ENCODE assay signal across 13 cellular contexts in genomic region chr4:37434469-37434868, GRCh38.
DNase-seq lines count a peak whose midpoint lies in the region; ATAC-seq and TF ChIP-seq lines count a peak whose summit lies in the region.
"Had no signal": no experiment of that assay in that cellular context is flagged by ENCODE, and none has a peak within 500 bp of the region (broad histone marks: within the 10 kb centered on the region; RNA-seq: fewer than 3 reads in every experiment).

No MANE protein-coding gene starts in this region.

- no peaks in the 10 kb centered on the region for H3K79me1 ChIP-seq in H9 (ENCODE audit: insufficient read depth, low read depth, low read length, poor library complexity, severe bottlenecking)

- no peak overlapping the region for H3K4me2 ChIP-seq in H9 (ENCODE audit: insufficient read depth, insufficient read length, low read length)

- H3K79me2 ChIP-seq in H9 (ENCODE audit: insufficient read depth, low read length): no peaks in the 10 kb centered on the region

- no peak overlapping the region for H3K9ac ChIP-seq in H9 (ENCODE audit: extremely low read depth, insufficient read length, low read length)

- H4K20me1 ChIP-seq in H9 (ENCODE audit: control insufficient read depth, insufficient read depth, insufficient read length): no peaks in the 10 kb centered on the region

- no peak overlapping the region for H3K4ac ChIP-seq in H9 (ENCODE audit: low read depth, low read length)

- peaks cover 5 to 7% of the 10 kb centered on the region in 2 experiments for H3K4me1 Mint-ChIP-seq in H9
- no peaks in the 10 kb centered on the region for H3K4me1 Mint-ChIP-seq in natural killer cell treated with Interleukin-12 subunit alpha and Interleukin-12 subunit beta and Interleukin-15 and Interleukin-18, amount 100 ng/mL, for 72 hours (ENCODE audit: low read depth in 2 of 2)
- H3K4me1 Mint-ChIP-seq in CD14-positive monocyte: peaks cover 6% of the 10 kb centered on the region
- H3K4me1 Mint-ChIP-seq: CD8-positive, alpha-beta memory T cell had no signal

- H3T11ph ChIP-seq in H9 (ENCODE audit: low read length): no peak overlapping the region

- no peak overlapping the region for H2BK20ac ChIP-seq in H9 (ENCODE audit: low read depth, low read length, poor library complexity, severe bottlenecking)

- H2BK5ac ChIP-seq in H9 (ENCODE audit: insufficient read length, low read length): no peak overlapping the region

- no peak overlapping the region for H4K5ac ChIP-seq in H9 (ENCODE audit: insufficient read length, low read depth, low read length)

- no peak overlapping the region for H2AFZ ChIP-seq in H9 (ENCODE audit: low read length)

- no peak overlapping the region for H2BK12ac ChIP-seq in H9 (ENCODE audit: insufficient read length, low read depth, low read length)

- no peak overlapping the region for H3K23ac ChIP-seq in H9 (ENCODE audit: insufficient read length, low read depth, low read length)

- no peaks in the 10 kb centered on the region for H3K9me3 ChIP-seq in H9 (ENCODE audit: control insufficient read depth, low read depth, low read length)
- H3K9me3 ChIP-seq: SJSA1 had no signal

- H3K9me3 Mint-ChIP-seq in H9 (no peaks in the 10 kb centered on the region), CD14-positive monocyte (no peaks in the 10 kb centered on the region)
- H3K9me3 Mint-ChIP-seq in natural killer cell treated with Interleukin-12 subunit alpha and Interleukin-12 subunit beta and Interleukin-15 and Interleukin-18, amount 100 ng/mL, for 72 hours: no peaks in the 10 kb centered on the region

- no peak for DNase-seq in AG09309 (ENCODE audit: low read depth)
- DNase-seq in H9: no peak
- peak; percentile 16 for DNase-seq in amniotic epithelial cell (ENCODE audit: low read depth)
- no peak for DNase-seq in kidney epithelial cell (ENCODE audit: low read depth)
- no peak for DNase-seq in natural killer cell treated with Interleukin-12 subunit alpha and Interleukin-12 subunit beta and Interleukin-15 and Interleukin-18, amount 100 ng/mL, for 72 hours (ENCODE audit: low spot score)
- no peak for DNase-seq in activated CD4-positive, CD25-positive, alpha-beta regulatory T cell treated with anti-CD3 and anti-CD28 coated beads, Interleukin-2, amount 50 U/mL, for 72 hours
- DNase-seq in CD14-positive monocyte (ENCODE audit: low spot score): no peak
- DNase-seq: CD8-positive, alpha-beta memory T cell; MV-4-11 had no signal

- no peak overlapping the region for H3K27ac ChIP-seq in H9 (ENCODE audit: insufficient read length, low read depth, low read length)
- H3K27ac ChIP-seq: epithelial cell of prostate, SJSA1 had no signal

- H3K4me3 Mint-ChIP-seq in H9 (no peak overlapping the region), CD14-positive monocyte (no peak overlapping the region)
- no peak overlapping the region for H3K4me3 Mint-ChIP-seq in natural killer cell treated with Interleukin-12 subunit alpha and Interleukin-12 subunit beta and Interleukin-15 and Interleukin-18, amount 100 ng/mL, for 72 hours
- H3K4me3 Mint-ChIP-seq: CD8-positive, alpha-beta memory T cell had no signal

- H3K27ac Mint-ChIP-seq in H9 (no peak overlapping the region), CD14-positive monocyte (no peak overlapping the region)
- no peak overlapping the region for H3K27ac Mint-ChIP-seq in natural killer cell treated with Interleukin-12 subunit alpha and Interleukin-12 subunit beta and Interleukin-15 and Interleukin-18, amount 100 ng/mL, for 72 hours
- H3K27ac Mint-ChIP-seq: CD8-positive, alpha-beta memory T cell; progenitor cell of endocrine pancreas had no signal

- H3K27me3 ChIP-seq in H9 (ENCODE audit: insufficient read depth, low read length) (no peaks in the 10 kb centered on the region), kidney epithelial cell (ENCODE audit: control insufficient read depth, insufficient read depth, low read length) (no peaks in the 10 kb centered on the region)
- H3K27me3 ChIP-seq: SJSA1 had no signal

- no peak overlapping the region for H3K14ac ChIP-seq in H9 (ENCODE audit: insufficient read depth, low read length)

- H4K91ac ChIP-seq in H9 (ENCODE audit: insufficient read length, low read depth, low read length): no peak overlapping the region

- no CpG with 5 or more reads among the region's 3 CpGs for WGBS in H9 (ENCODE audit: extremely low coverage, insufficient read length, low lambda C conversion rate)

- H3K36me3 Mint-ChIP-seq in H9 (ENCODE audit: insufficient read depth in 1 of 3, low read depth in 3 of 3): no peaks in the 10 kb centered on the region
- no peaks in the 10 kb centered on the region for H3K36me3 Mint-ChIP-seq in natural killer cell treated with Interleukin-12 subunit alpha and Interleukin-12 subunit beta and Interleukin-15 and Interleukin-18, amount 100 ng/mL, for 72 hours
- no peaks in the 10 kb centered on the region for H3K36me3 Mint-ChIP-seq in CD14-positive monocyte
- H3K36me3 Mint-ChIP-seq: CD8-positive, alpha-beta memory T cell had no signal

- H2AK5ac ChIP-seq in H9 (ENCODE audit: insufficient read length, low read length): no peak overlapping the region

- no peak overlapping the region for H4K8ac ChIP-seq in H9 (replicated peaks; ENCODE audit: insufficient read length, low read depth, low read length)

- H2BK15ac ChIP-seq in H9 (ENCODE audit: low read depth, low read length): no peak overlapping the region

- intact Hi-C loops in CD14-positive monocyte (cut with micrococcal nuclease): no loop called here

- H3K27me3 Mint-ChIP-seq in H9 (ENCODE audit: low read depth) (no peaks in the 10 kb centered on the region), CD14-positive monocyte (ENCODE audit: low read depth in 3 of 3) (peaks cover 0 to 6% (median 0%) of the 10 kb centered on the region in 3 donors)
- peaks cover 10 to 13% of the 10 kb centered on the region in 2 donors for H3K27me3 Mint-ChIP-seq in natural killer cell treated with Interleukin-12 subunit alpha and Interleukin-12 subunit beta and Interleukin-15 and Interleukin-18, amount 100 ng/mL, for 72 hours
- H3K27me3 Mint-ChIP-seq: progenitor cell of endocrine pancreas had no signal

- no peaks in the 10 kb centered on the region for H3K23me2 ChIP-seq in H9 (ENCODE audit: insufficient read length, low read depth, low read length, poor library complexity, severe bottlenecking)

- H3K56ac ChIP-seq in H9 (ENCODE audit: insufficient read length, low read depth, low read length): no peak overlapping the region

- no peaks in the 10 kb centered on the region for H3K4me1 ChIP-seq in H9 (ENCODE audit: insufficient read depth, low read length)
- H3K4me1 ChIP-seq: SJSA1 had no signal

- H2BK120ac ChIP-seq in H9 (ENCODE audit: low read depth, low read length, poor library complexity, severe bottlenecking): no peak overlapping the region

- no peak overlapping the region for H3K18ac ChIP-seq in H9 (ENCODE audit: insufficient read length, low read depth, low read length)

- no peaks in the 10 kb centered on the region for H3K36me3 ChIP-seq in kidney epithelial cell (ENCODE audit: control insufficient read depth, insufficient read depth, low read length)
- H3K36me3 ChIP-seq: SJSA1 had no signal

- TF ChIP-seq CTCF in AG09309 (IDR thresholded peaks at IDR 0.05; ENCODE audit: control insufficient read depth, insufficient read depth, low read depth, low read length, missing control alignments) (peak; percentile 16), H9 (conservative IDR thresholded peaks at IDR 0.05) (peak; percentile 35; the same call in 2 of the 3 replicates), kidney epithelial cell (IDR thresholded peaks at IDR 0.05; ENCODE audit: insufficient read depth, low read length, poor library complexity, severe bottlenecking) (peak; percentile 10), CD14-positive monocyte (IDR thresholded peaks at IDR 0.05) (no peak)

- H3K4me3 ChIP-seq in AG09309 (ENCODE audit: control insufficient read depth, low read depth, low read length) (no peak overlapping the region), kidney epithelial cell (ENCODE audit: low read depth, low read length) (no peak overlapping the region)
- H3K4me3 ChIP-seq: SJSA1 had no signal

- ATAC-seq in natural killer cell treated with Interleukin-12 subunit alpha and Interleukin-12 subunit beta and Interleukin-15 and Interleukin-18, amount 100 ng/mL, for 72 hours: no peak
- no peak for ATAC-seq in esophagus mucosa
